ENCODE assay signal across 8 cellular contexts in genomic region chr1:241551759-241552638, GRCh38. TPM values are rescaled to one million over a fixed set of nuclear protein-coding genes. Genes with fewer than 3 reads are reported as not detected.
A peak's percentile ranks its signal among the peaks of the same experiment; 100 is the strongest.
DNase-seq lines count a peak whose midpoint lies in the region; ATAC-seq and TF ChIP-seq lines count a peak whose summit lies in the region.

No MANE protein-coding gene starts in this region.

- H3K9me3 Mint-ChIP-seq in activated CD8-positive, alpha-beta T cell treated with anti-CD3 and anti-CD28 coated beads, Interleukin-2, amount 10 ng/mL, durations not matched to agents 7 days and 5 days (ENCODE audit: insufficient read depth): no peaks in the 10 kb centered on the region

- no peak for ATAC-seq in Right ventricle myocardium inferior
- peak; percentile 71 for ATAC-seq in HG03469 (IDR thresholded peaks at IDR 0.05; ENCODE audit: unreplicated experiment)
- peak; percentile 81 for ATAC-seq in activated CD8-positive, alpha-beta T cell treated with anti-CD3 and anti-CD28 coated beads, Interleukin-2, amount 10 ng/mL, durations not matched to agents 7 days and 5 days
- peak; percentile 66 for ATAC-seq in lung (ENCODE audit: insufficient read depth, low FRiP score)
- peak; percentile 74 for ATAC-seq in aorta (ENCODE audit: low FRiP score)

- H3K4me1 Mint-ChIP-seq in activated CD8-positive, alpha-beta T cell treated with anti-CD3 and anti-CD28 coated beads, Interleukin-2, amount 10 ng/mL, durations not matched to agents 7 days and 5 days (ENCODE audit: low read depth): peaks cover 17% of the 10 kb centered on the region

- CTCF ChIA-PET in activated CD8-positive, alpha-beta T cell treated with anti-CD3 and anti-CD28 coated beads, Interleukin-2, amount 10 ng/mL, durations not matched to agents 7 days and 5 days (lab: Charles Lee): interaction anchor here (1.8 kb wide), 1 partner anchor 59 kb away, joined by 6 read pairs; no protein-coding TSS in a partner anchor

- DNase-seq in Right ventricle myocardium inferior (ENCODE audit: missing footprints) (peak; percentile 87), right atrium auricular region (ENCODE audit: low spot score) (no peak), lung (ENCODE audit: low spot score) (peak; percentile 54), aorta (peak in 1 of 2 donors; percentile 76), NCI-H226 (no peak), inferior parietal cortex (ENCODE audit: extremely low spot score) (no peak)
- peak; percentile 35 for DNase-seq in activated CD8-positive, alpha-beta T cell treated with anti-CD3 and anti-CD28 coated beads, Interleukin-2, amount 10 ng/mL, durations not matched to agents 7 days and 5 days

- H3K27me3 ChIP-seq in right atrium auricular region (no peaks in the 10 kb centered on the region), lung (ENCODE audit: control insufficient read depth, insufficient read depth) (no peaks in the 10 kb centered on the region), aorta (ENCODE audit: control insufficient read depth in 1 of 2, insufficient read depth in 2 of 2, low read length in 1 of 2) (no peaks in the 10 kb centered on the region)

- intact Hi-C loops in Right ventricle myocardium inferior (cut with DNase I) (no loop called here), aorta (cut with DNase I) (no loop called here)

- H3K36me3 Mint-ChIP-seq in activated CD8-positive, alpha-beta T cell treated with anti-CD3 and anti-CD28 coated beads, Interleukin-2, amount 10 ng/mL, durations not matched to agents 7 days and 5 days (ENCODE audit: low read depth): no peaks in the 10 kb centered on the region

- TF ChIP-seq CTCF in right atrium auricular region (IDR thresholded peaks at IDR 0.05) (no peak), lung (IDR thresholded peaks at IDR 0.05; ENCODE audit: control extremely low read depth, extremely low read depth) (no peak)

- no peaks in the 10 kb centered on the region for H3K4me1 ChIP-seq in right atrium auricular region
- no peaks in the 10 kb centered on the region for H3K4me1 ChIP-seq in lung (ENCODE audit: control insufficient read depth in 2 of 2, insufficient read depth in 2 of 2, low read length in 2 of 2)
- H3K4me1 ChIP-seq in aorta (ENCODE audit: control insufficient read depth in 1 of 2, insufficient read depth in 2 of 2, low read length in 2 of 2): no peaks in the 10 kb centered on the region

- H3K27me3 Mint-ChIP-seq in activated CD8-positive, alpha-beta T cell treated with anti-CD3 and anti-CD28 coated beads, Interleukin-2, amount 10 ng/mL, durations not matched to agents 7 days and 5 days (ENCODE audit: low read depth): no peaks in the 10 kb centered on the region

- H3K9me3 ChIP-seq in right atrium auricular region: no peaks in the 10 kb centered on the region
- H3K9me3 ChIP-seq in lung (ENCODE audit: control insufficient read depth in 2 of 2, insufficient read depth in 1 of 2, low read length in 1 of 2): no peaks in the 10 kb centered on the region
- H3K9me3 ChIP-seq in aorta (ENCODE audit: control insufficient read depth, low read length): no peaks in the 10 kb centered on the region

- no peak overlapping the region for H3K4me3 ChIP-seq in right atrium auricular region
- no peak overlapping the region for H3K4me3 ChIP-seq in lung
- H3K4me3 ChIP-seq in aorta (ENCODE audit: low read length in 2 of 2): no peak overlapping the region

- POLR2A ChIA-PET in activated CD8-positive, alpha-beta T cell treated with anti-CD3 and anti-CD28 coated beads, Interleukin-2, amount 10 ng/mL, durations not matched to agents 7 days and 5 days (lab: Charles Lee): no interaction called here

- peak overlapping the region; percentile 80 for H3K27ac Mint-ChIP-seq in activated CD8-positive, alpha-beta T cell treated with anti-CD3 and anti-CD28 coated beads, Interleukin-2, amount 10 ng/mL, durations not matched to agents 7 days and 5 days

- 33 to 52% methylated on average over 22 of the region's 22 CpGs for WGBS in lung, 2 donors
- 85 to 87% methylated on average over 22 of the region's 22 CpGs for WGBS in aorta, 2 donors

- H3K36me3 ChIP-seq in right atrium auricular region (no peaks in the 10 kb centered on the region), lung (ENCODE audit: control insufficient read depth in 2 of 2, insufficient read depth in 2 of 2, low read length in 2 of 2) (no peaks in the 10 kb centered on the region), aorta (ENCODE audit: control insufficient read depth in 1 of 2, insufficient read depth in 2 of 2, low read length in 1 of 2) (no peaks in the 10 kb centered on the region)

- H3K27ac ChIP-seq in right atrium auricular region (no peak overlapping the region), lung (ENCODE audit: low read depth in 1 of 2, low read length in 1 of 2) (peak overlapping the region in 1 of 2 donors; percentile 35), aorta (ENCODE audit: low read depth in 1 of 2, low read length in 2 of 2) (no peak overlapping the region)

- H3K4me3 Mint-ChIP-seq in activated CD8-positive, alpha-beta T cell treated with anti-CD3 and anti-CD28 coated beads, Interleukin-2, amount 10 ng/mL, durations not matched to agents 7 days and 5 days: peak overlapping the region; percentile 59

RNA-seq across cellular contexts. Expression of gene KMO, which starts 19.8 kb away (rescaled TPM):
- 0.22 TPM for total RNA-seq in Right ventricle myocardium inferior
- under 1 TPM; 0.35 to 0.37 TPM for total RNA-seq in right atrium auricular region
- not detected for total RNA-seq in activated CD8-positive, alpha-beta T cell treated with anti-CD3 and anti-CD28 coated beads, Interleukin-2, amount 10 ng/mL, durations not matched to agents 7 days and 5 days
- 1 to 10 TPM; 2.2 to 6.1 TPM for total RNA-seq in lung
- 1 to 10 TPM; 6.6 to 9.9 TPM for polyA plus RNA-seq in lung
- 1 to 10 TPM; 2.1 to 2.5 TPM for total RNA-seq in aorta
- 1 to 10 TPM; 1.3 to 4.8 TPM for polyA plus RNA-seq in aorta

RNA-seq across cellular contexts. Expression of gene FH, which starts 32.4 kb away (rescaled TPM):
- total RNA-seq in Right ventricle myocardium inferior (235 TPM), right atrium auricular region (100 to 1,000 TPM; 104 to 170 TPM), lung (10 to 100 TPM; 43.9 to 49.6 TPM), aorta (10 to 100 TPM; 30.3 to 32.3 TPM)
- 10 to 100 TPM; 75.9 to 78.3 TPM for total RNA-seq in activated CD8-positive, alpha-beta T cell treated with anti-CD3 and anti-CD28 coated beads, Interleukin-2, amount 10 ng/mL, durations not matched to agents 7 days and 5 days
- polyA plus RNA-seq in lung (10 to 100 TPM; 41.3 to 42.9 TPM), aorta (10 to 100 TPM; 27.9 to 28.4 TPM)

Comparison
In these comparisons a context has a peak if more than half of its experiments do, and no peak if none do; other contexts are left out.
1. DNase-seq: peak in Right ventricle myocardium inferior (single experiment), activated CD8-positive, alpha-beta T cell treated with anti-CD3 and anti-CD28 coated beads, Interleukin-2, amount 10 ng/mL, durations not matched to agents 7 days and 5 days (single experiment) and lung (single experiment); none in right atrium auricular region (single experiment), NCI-H226 (single experiment) and inferior parietal cortex (single experiment).